Comparison of ENCODE assay signal across 2 cellular contexts in genomic region chr16:11425140-11425539, GRCh38.
A peak's percentile ranks its signal among the peaks of the same experiment; 100 is the strongest.
TF ChIP-seq lines count a peak whose summit lies in the region.

No MANE protein-coding gene starts in this region.

TF ChIP-seq in WTC11, 78 proteins besides CTCF, POLR2A, EP300 and RAD21:
- TF ChIP-seq PREB (CRISPR knock-in tag; IDR thresholded peaks at IDR 0.05; ENCODE audit: borderline replicate concordance) = no peak
- TF ChIP-seq AR (CRISPR knock-in tag; IDR thresholded peaks at IDR 0.05) = no peak
- no peak for TF ChIP-seq ARID4B (CRISPR knock-in tag; IDR thresholded peaks at IDR 0.05; ENCODE audit: borderline replicate concordance)
- no peak for TF ChIP-seq MXD4 (CRISPR knock-in tag; IDR thresholded peaks at IDR 0.05; ENCODE audit: borderline replicate concordance)
- no peak for TF ChIP-seq RORB (CRISPR knock-in tag; IDR thresholded peaks at IDR 0.05)
- no peak for TF ChIP-seq FOXK1 (CRISPR knock-in tag; IDR thresholded peaks at IDR 0.05)

TF ChIP-seq in HepG2, 621 proteins besides CTCF, POLR2A, EP300 and RAD21:
- TF ChIP-seq ZBED4 (CRISPR knock-in tag; IDR thresholded peaks at IDR 0.05; ENCODE audit: borderline replicate concordance) (no peak), SAP130 (CRISPR knock-in tag; IDR thresholded peaks at IDR 0.05; ENCODE audit: low read depth) (no peak), ZNF639 (CRISPR knock-in tag; conservative IDR thresholded peaks at IDR 0.05) (no peak), ZNF768 (CRISPR knock-in tag; IDR thresholded peaks at IDR 0.05) (peak; percentile 56; the same call in 1 of the 2 replicates), SETDB1 (CRISPR knock-in tag; IDR thresholded peaks at IDR 0.05; ENCODE audit: borderline replicate concordance) (no peak), HDAC2 (CRISPR knock-in tag; IDR thresholded peaks at IDR 0.05) (no peak), ZFP36 (IDR thresholded peaks at IDR 0.05; ENCODE audit: borderline replicate concordance, low read depth, low read length, partially characterized antibody) (no peak), ZBTB1 (CRISPR knock-in tag; IDR thresholded peaks at IDR 0.05; ENCODE audit: borderline replicate concordance) (no peak), MTF1 (CRISPR knock-in tag; IDR thresholded peaks at IDR 0.05) (no peak), DNMT1 (CRISPR knock-in tag; IDR thresholded peaks at IDR 0.05) (no peak), CENPX (CRISPR knock-in tag; IDR thresholded peaks at IDR 0.05) (no peak), SUZ12 (IDR thresholded peaks at IDR 0.05; ENCODE audit: low read depth, low read length) (no peak), ZFYVE20 (CRISPR knock-in tag; IDR thresholded peaks at IDR 0.05; ENCODE audit: borderline replicate concordance, low read depth) (no peak), PATZ1 (CRISPR knock-in tag; IDR thresholded peaks at IDR 0.05) (no peak), ISL2 (CRISPR knock-in tag; IDR thresholded peaks at IDR 0.05) (no peak), ASH2L (IDR thresholded peaks at IDR 0.05; ENCODE audit: insufficient read length, low read depth, low read length) (no peak), MAFF (IDR thresholded peaks at IDR 0.05; ENCODE audit: low read depth, low read length) (peak; percentile 17; the same call in 1 of the 2 replicates), MAFK (conservative IDR thresholded peaks at IDR 0.05 in 1 of 2, IDR thresholded peaks at IDR 0.05 in 1 of 2; ENCODE audit: low read length in 2 of 2) (peak; percentile 38 to 51)
